Comparison of ENCODE assay signal across 21 cellular contexts in the genomic region with DNA sequence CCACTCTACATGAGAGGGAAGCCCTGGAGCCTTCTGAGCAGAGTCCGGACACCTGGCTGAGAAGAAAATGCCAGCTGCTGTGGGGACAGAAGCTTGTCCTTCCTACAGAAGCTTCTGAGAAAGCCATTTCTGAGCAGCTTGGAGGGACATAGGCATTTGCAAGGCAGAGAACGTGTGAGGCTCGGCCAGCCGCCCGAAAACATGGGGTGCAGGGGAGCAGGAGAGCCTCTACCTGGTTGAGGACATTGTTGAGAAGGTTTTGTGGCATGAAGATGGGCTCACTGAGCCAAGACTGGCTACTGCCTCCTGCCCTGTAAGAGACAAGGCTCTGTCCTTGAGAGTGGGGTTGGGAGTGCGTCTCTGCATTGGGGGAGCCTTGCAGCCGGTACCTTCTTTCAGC. TPM values are rescaled to one million over a fixed set of nuclear protein-coding genes. Genes with fewer than 3 reads are reported as not detected.
DNase-seq lines count a peak whose midpoint lies in the region; ATAC-seq and TF ChIP-seq lines count a peak whose summit lies in the region.
"Had no signal": no experiment of that assay in that cellular context is flagged by ENCODE, and none has a peak within 500 bp of the region (broad histone marks: within the 10 kb centered on the region; RNA-seq: fewer than 3 reads in every experiment).

No MANE protein-coding gene starts in this region.

- no peaks in the 10 kb centered on the region for H3K4me1 Mint-ChIP-seq in activated T-cell treated with anti-CD3 and anti-CD28 coated beads, Interleukin-2, amount 50 U/mL, for 24 hours (ENCODE audit: low read depth)
- H3K4me1 Mint-ChIP-seq in activated T-cell treated with anti-CD3 and anti-CD28 coated beads, Interleukin-2, amount 50 U/mL, for 4 hours (ENCODE audit: low read depth), result no peaks in the 10 kb centered on the region
- H3K4me1 Mint-ChIP-seq: CD14-positive monocyte; CD8-positive, alpha-beta memory T cell had no signal

- H3K36me3 ChIP-seq in sigmoid colon (peaks cover 35 to 100% (median 65%) of the 10 kb centered on the region in 4 donors), smooth muscle cell (ENCODE audit: low read depth) (peaks cover 6% of the 10 kb centered on the region)

- peaks cover 91% of the 10 kb centered on the region for H3K36me3 Mint-ChIP-seq in activated T-cell treated with anti-CD3 and anti-CD28 coated beads, Interleukin-2, amount 50 U/mL, for 24 hours (ENCODE audit: low read depth)
- peaks cover 44% of the 10 kb centered on the region for H3K36me3 Mint-ChIP-seq in activated T-cell treated with anti-CD3 and anti-CD28 coated beads, Interleukin-2, amount 50 U/mL, for 4 hours (ENCODE audit: insufficient read depth)

- H3K4me3 ChIP-seq in sigmoid colon (no peak overlapping the region), smooth muscle cell (no peak overlapping the region)
- H3K4me3 ChIP-seq: A549; BLaER1 treated with 17β-estradiol and CSF1 and Interleukin-3, amounts not matched to agents 10 nM and 100 nM; HAP-1 had no signal

- no peaks in the 10 kb centered on the region for H4K20me1 ChIP-seq in smooth muscle cell (ENCODE audit: low read depth)

- no peaks in the 10 kb centered on the region for H3F3A ChIP-seq in smooth muscle cell (ENCODE audit: low read depth)

- intact Hi-C loops in sigmoid colon (cut with DNase I), result no loop called here

- H3K27me3 ChIP-seq in sigmoid colon, result no peaks in the 10 kb centered on the region
- no peaks in the 10 kb centered on the region for H3K27me3 ChIP-seq in smooth muscle cell (ENCODE audit: low read depth)
- H3K27me3 ChIP-seq: BE2C; BLaER1 treated with 17β-estradiol and CSF1 and Interleukin-3, amounts not matched to agents 10 nM and 100 nM had no signal

- no peak for TF ChIP-seq CTCF in sigmoid colon (IDR thresholded peaks at IDR 0.05)
- no peak for TF ChIP-seq CTCF in smooth muscle cell (IDR thresholded peaks at IDR 0.05; ENCODE audit: borderline replicate concordance, insufficient read depth, poor library complexity, severe bottlenecking)

- H3K4me3 Mint-ChIP-seq in activated T-cell treated with anti-CD3 and anti-CD28 coated beads, Interleukin-2, amount 50 U/mL, for 24 hours, result no peak overlapping the region
- H3K4me3 Mint-ChIP-seq in activated T-cell treated with anti-CD3 and anti-CD28 coated beads, Interleukin-2, amount 50 U/mL, for 4 hours, result no peak overlapping the region
- H3K4me3 Mint-ChIP-seq: CD14-positive monocyte; CD4-positive, alpha-beta T cell; CD8-positive, alpha-beta memory T cell had no signal

- H3K79me2 ChIP-seq in smooth muscle cell (ENCODE audit: low read depth), result no peaks in the 10 kb centered on the region

- peak overlapping the region; percentile 47 for H3K27ac Mint-ChIP-seq in activated T-cell treated with anti-CD3 and anti-CD28 coated beads, Interleukin-2, amount 50 U/mL, for 24 hours
- H3K27ac Mint-ChIP-seq: CD14-positive monocyte; CD4-positive, alpha-beta T cell had no signal

- ATAC-seq in activated T-cell treated with anti-CD3 and anti-CD28 coated beads, Interleukin-2, amount 50 U/mL, for 4 hours, result no peak
- ATAC-seq: A549 had no signal

- no peak overlapping the region for H3K9ac ChIP-seq in smooth muscle cell (ENCODE audit: low read depth)
- H3K9ac ChIP-seq: BLaER1 treated with 17β-estradiol and CSF1 and Interleukin-3, amounts not matched to agents 10 nM and 100 nM had no signal

- no peak overlapping the region for H2AFZ ChIP-seq in smooth muscle cell (ENCODE audit: low read depth)

- no peak for DNase-seq in activated T-cell treated with anti-CD3 and anti-CD28 coated beads, Interleukin-2, amount 50 U/mL, for 24 hours
- no peak for DNase-seq in activated T-cell treated with anti-CD3 and anti-CD28 coated beads, Interleukin-2, amount 50 U/mL, for 4 hours
- DNase-seq in mesenteric fat pad (ENCODE audit: low spot score) (peak; percentile 57), sigmoid colon (peak; percentile 36), smooth muscle cell (lab: John Stamatoyannopoulos, UW; ENCODE audit: unreplicated experiment) (no peak), NCI-H1092 treated with DMSO at 0.1 percent for 48 hours (lab: John Stamatoyannopoulos, UW) (no peak)
- DNase-seq: 8988T; ACHN; AML-193; BE2C; Calu3; CD4-positive, alpha-beta T cell; CD8-positive, alpha-beta memory T cell; DMS53; DMS79 treated with DMSO at 0.1 percent for 48 hours; GF-D8; GOT3 had no signal

- no peak overlapping the region for H3K27ac ChIP-seq in sigmoid colon
- H3K27ac ChIP-seq in smooth muscle cell (ENCODE audit: low read depth), result no peak overlapping the region
- H3K27ac ChIP-seq: A549; BLaER1 treated with 17β-estradiol and CSF1 and Interleukin-3, amounts not matched to agents 10 nM and 100 nM had no signal

- no peak for TF ChIP-seq EP300 in sigmoid colon (IDR thresholded peaks at IDR 0.05)

- H3K4me1 ChIP-seq in sigmoid colon (no peaks in the 10 kb centered on the region), smooth muscle cell (ENCODE audit: low read depth) (no peaks in the 10 kb centered on the region)
- H3K4me1 ChIP-seq: A549; BE2C; BLaER1 treated with 17β-estradiol and CSF1 and Interleukin-3, amounts not matched to agents 10 nM and 100 nM; HAP-1 had no signal

- 97 to 98% methylated on average over 7 of the region's 7 CpGs for WGBS in sigmoid colon, 2 donors
- WGBS in smooth muscle cell (ENCODE audit: low lambda C conversion rate), result 94% methylated on average over 7 of the region's 7 CpGs

- no peak for TF ChIP-seq POLR2A in sigmoid colon (IDR thresholded peaks at IDR 0.05)

- no peak overlapping the region for H3K4me2 ChIP-seq in smooth muscle cell
- H3K4me2 ChIP-seq: A549; BLaER1 treated with 17β-estradiol and CSF1 and Interleukin-3, amounts not matched to agents 10 nM and 100 nM had no signal

- no peaks in the 10 kb centered on the region for H3K9me3 Mint-ChIP-seq in activated T-cell treated with anti-CD3 and anti-CD28 coated beads, Interleukin-2, amount 50 U/mL, for 24 hours
- no peaks in the 10 kb centered on the region for H3K9me3 Mint-ChIP-seq in activated T-cell treated with anti-CD3 and anti-CD28 coated beads, Interleukin-2, amount 50 U/mL, for 4 hours
- H3K9me3 Mint-ChIP-seq: CD4-positive, alpha-beta T cell; CD8-positive, alpha-beta memory T cell had no signal

- no peaks in the 10 kb centered on the region for H3K9me3 ChIP-seq in sigmoid colon
- H3K9me3 ChIP-seq in smooth muscle cell (replicated peaks; ENCODE audit: low read depth), result no peaks in the 10 kb centered on the region
- H3K9me3 ChIP-seq: A549; BE2C; BLaER1 treated with 17β-estradiol and CSF1 and Interleukin-3, amounts not matched to agents 10 nM and 100 nM; HAP-1 had no signal

- no peaks in the 10 kb centered on the region for H3K27me3 Mint-ChIP-seq in activated T-cell treated with anti-CD3 and anti-CD28 coated beads, Interleukin-2, amount 50 U/mL, for 24 hours
- H3K27me3 Mint-ChIP-seq in activated T-cell treated with anti-CD3 and anti-CD28 coated beads, Interleukin-2, amount 50 U/mL, for 4 hours (ENCODE audit: low read depth), result no peaks in the 10 kb centered on the region
- H3K27me3 Mint-ChIP-seq: CD4-positive, alpha-beta T cell; CD8-positive, alpha-beta memory T cell had no signal

RNA-seq across cellular contexts. Expression of gene SAMM50, which starts 25.3 kb away (rescaled TPM):
- 10 to 100 TPM; 62.6 to 73.6 (median 64.1) TPM for total RNA-seq in activated T-cell treated with anti-CD3 and anti-CD28 coated beads, Interleukin-2, amount 50 U/mL, for 4 hours
- total RNA-seq in mesenteric fat pad (49.4 TPM), sigmoid colon (10 to 100 TPM; 21.3 to 33.9 (median 25.2) TPM), smooth muscle cell (37.1 and 43.6 TPM in 2 replicates)
- polyA plus RNA-seq in sigmoid colon (10 to 100 TPM; 33.0 to 46.5 (median 40.2) TPM), smooth muscle cell (56.1 and 59.9 TPM in 2 replicates)

RNA-seq across cellular contexts. Expression of gene PARVB, which starts 43.5 kb away (rescaled TPM):
- 10 to 100 TPM; 15.1 to 21.5 (median 19.6) TPM for total RNA-seq in activated T-cell treated with anti-CD3 and anti-CD28 coated beads, Interleukin-2, amount 50 U/mL, for 4 hours
- total RNA-seq in mesenteric fat pad (76.2 TPM), sigmoid colon (10 to 100 TPM; 18.9 to 21.6 (median 20.0) TPM), smooth muscle cell (24.8 and 36.6 TPM in 2 replicates)
- polyA plus RNA-seq in sigmoid colon (10 to 100 TPM in 1 of 3 donors, 1 to 10 TPM in 2; 6.9 to 20.5 (median 8.4) TPM), smooth muscle cell (35.1 and 35.6 TPM in 2 replicates)

RNA-seq across cellular contexts. Expression of gene PNPLA3, which starts 57.0 kb away (rescaled TPM):
- total RNA-seq in activated T-cell treated with anti-CD3 and anti-CD28 coated beads, Interleukin-2, amount 50 U/mL, for 4 hours, result under 1 TPM in 1 of 3 donors, not detected in 2; 0.30 TPM
- total RNA-seq in mesenteric fat pad (0.93 TPM), sigmoid colon (not detected), smooth muscle cell (11.6 and 14.5 TPM in 2 replicates)
- polyA plus RNA-seq in sigmoid colon (1 to 10 TPM in 1 of 3 donors, not detected in 2; 1.3 TPM), smooth muscle cell (8.2 and 11.0 TPM in 2 replicates)
- total RNA-seq: CD4-positive, alpha-beta T cell had no signal
- polyA plus RNA-seq: CD14-positive monocyte; CD8-positive, alpha-beta memory T cell had no signal

Comparison
In these comparisons a context has a peak if more than half of its experiments do, and no peak if none do; other contexts are left out.
1. DNase-seq: peak in mesenteric fat pad (single experiment) and sigmoid colon (single experiment); none in activated T-cell treated with anti-CD3 and anti-CD28 coated beads, Interleukin-2, amount 50 U/mL, for 24 hours (single experiment), activated T-cell treated with anti-CD3 and anti-CD28 coated beads, Interleukin-2, amount 50 U/mL, for 4 hours (single experiment), smooth muscle cell (single experiment) and NCI-H1092 treated with DMSO at 0.1 percent for 48 hours (single experiment).